ENCODE assay signal across 2 cellular contexts in the genomic region with DNA sequence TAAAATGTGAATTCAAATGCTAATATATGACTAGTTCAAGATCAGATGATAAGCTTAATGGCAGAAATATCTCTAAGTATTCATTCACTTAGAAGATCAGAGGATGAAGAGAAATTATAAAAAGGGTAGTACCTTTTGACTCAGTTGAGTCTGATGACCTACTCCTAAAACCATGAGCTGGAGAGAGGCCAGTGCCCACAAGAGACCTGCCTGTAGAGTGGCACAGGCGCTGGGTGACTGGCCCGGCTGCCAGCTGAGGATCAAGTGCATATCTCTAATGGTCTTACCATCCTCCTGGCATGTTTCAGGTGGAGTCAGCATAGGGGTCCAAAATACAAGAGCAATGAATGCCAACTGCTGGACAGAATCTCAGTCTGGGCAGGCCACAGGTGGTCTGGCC.
TF ChIP-seq lines count a peak whose summit lies in the region.

No MANE protein-coding gene starts in this region.

TF ChIP-seq in Ishikawa, 13 proteins besides CTCF, POLR2A, EP300 and RAD21:
- no peak for TF ChIP-seq TEAD4 (IDR thresholded peaks at IDR 0.05)
- TF ChIP-seq NFIC (IDR thresholded peaks at IDR 0.05): peak; percentile 45; the same call in 1 of the 2 replicates

TF ChIP-seq in SK-N-SH, 30 proteins besides CTCF, POLR2A, EP300 and RAD21:
- TF ChIP-seq FOSL2 (IDR thresholded peaks at IDR 0.05; ENCODE audit: borderline replicate concordance, low read depth) (peak; percentile 8; the same call in 1 of the 2 replicates), TEAD4 (IDR thresholded peaks at IDR 0.05; ENCODE audit: borderline replicate concordance, insufficient read depth) (0 out of 2 replicates have a peak, but pooled peaks have one; percentile 37), MEF2A (IDR thresholded peaks at IDR 0.05; ENCODE audit: borderline replicate concordance, low read depth) (no peak), SIN3A (IDR thresholded peaks at IDR 0.05; ENCODE audit: borderline replicate concordance, low read depth, low read length) (no peak), JUND (IDR thresholded peaks at IDR 0.05) (peak; percentile 23; the same call in 1 of the 2 replicates), NFIC (IDR thresholded peaks at IDR 0.05; ENCODE audit: borderline replicate concordance) (peak; percentile 55), RFX5 (IDR thresholded peaks at IDR 0.05; ENCODE audit: low read length) (no peak), FOXJ3 (CRISPR knock-in tag; IDR thresholded peaks at IDR 0.05) (no peak), TCF12 (IDR thresholded peaks at IDR 0.05) (peak; percentile 66)
- TF ChIP-seq, protein P1, sequence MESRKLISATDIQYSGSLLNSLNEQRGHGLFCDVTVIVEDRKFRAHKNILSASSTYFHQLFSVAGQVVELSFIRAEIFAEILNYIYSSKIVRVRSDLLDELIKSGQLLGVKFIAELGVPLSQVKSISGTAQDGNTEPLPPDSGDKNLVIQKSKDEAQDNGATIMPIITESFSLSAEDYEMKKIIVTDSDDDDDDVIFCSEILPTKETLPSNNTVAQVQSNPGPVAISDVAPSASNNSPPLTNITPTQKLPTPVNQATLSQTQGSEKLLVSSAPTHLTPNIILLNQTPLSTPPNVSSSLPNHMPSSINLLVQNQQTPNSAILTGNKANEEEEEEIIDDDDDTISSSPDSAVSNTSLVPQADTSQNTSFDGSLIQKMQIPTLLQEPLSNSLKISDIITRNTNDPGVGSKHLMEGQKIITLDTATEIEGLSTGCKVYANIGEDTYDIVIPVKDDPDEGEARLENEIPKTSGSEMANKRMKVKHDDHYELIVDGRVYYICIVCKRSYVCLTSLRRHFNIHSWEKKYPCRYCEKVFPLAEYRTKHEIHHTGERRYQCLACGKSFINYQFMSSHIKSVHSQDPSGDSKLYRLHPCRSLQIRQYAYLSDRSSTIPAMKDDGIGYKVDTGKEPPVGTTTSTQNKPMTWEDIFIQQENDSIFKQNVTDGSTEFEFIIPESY (IDR thresholded peaks at IDR 0.05; ENCODE audit: borderline replicate concordance, low read depth): no peak
- TF ChIP-seq, protein P2, sequence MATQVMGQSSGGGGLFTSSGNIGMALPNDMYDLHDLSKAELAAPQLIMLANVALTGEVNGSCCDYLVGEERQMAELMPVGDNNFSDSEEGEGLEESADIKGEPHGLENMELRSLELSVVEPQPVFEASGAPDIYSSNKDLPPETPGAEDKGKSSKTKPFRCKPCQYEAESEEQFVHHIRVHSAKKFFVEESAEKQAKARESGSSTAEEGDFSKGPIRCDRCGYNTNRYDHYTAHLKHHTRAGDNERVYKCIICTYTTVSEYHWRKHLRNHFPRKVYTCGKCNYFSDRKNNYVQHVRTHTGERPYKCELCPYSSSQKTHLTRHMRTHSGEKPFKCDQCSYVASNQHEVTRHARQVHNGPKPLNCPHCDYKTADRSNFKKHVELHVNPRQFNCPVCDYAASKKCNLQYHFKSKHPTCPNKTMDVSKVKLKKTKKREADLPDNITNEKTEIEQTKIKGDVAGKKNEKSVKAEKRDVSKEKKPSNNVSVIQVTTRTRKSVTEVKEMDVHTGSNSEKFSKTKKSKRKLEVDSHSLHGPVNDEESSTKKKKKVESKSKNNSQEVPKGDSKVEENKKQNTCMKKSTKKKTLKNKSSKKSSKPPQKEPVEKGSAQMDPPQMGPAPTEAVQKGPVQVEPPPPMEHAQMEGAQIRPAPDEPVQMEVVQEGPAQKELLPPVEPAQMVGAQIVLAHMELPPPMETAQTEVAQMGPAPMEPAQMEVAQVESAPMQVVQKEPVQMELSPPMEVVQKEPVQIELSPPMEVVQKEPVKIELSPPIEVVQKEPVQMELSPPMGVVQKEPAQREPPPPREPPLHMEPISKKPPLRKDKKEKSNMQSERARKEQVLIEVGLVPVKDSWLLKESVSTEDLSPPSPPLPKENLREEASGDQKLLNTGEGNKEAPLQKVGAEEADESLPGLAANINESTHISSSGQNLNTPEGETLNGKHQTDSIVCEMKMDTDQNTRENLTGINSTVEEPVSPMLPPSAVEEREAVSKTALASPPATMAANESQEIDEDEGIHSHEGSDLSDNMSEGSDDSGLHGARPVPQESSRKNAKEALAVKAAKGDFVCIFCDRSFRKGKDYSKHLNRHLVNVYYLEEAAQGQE (IDR thresholded peaks at IDR 0.05; ENCODE audit: low read depth, low read length): no peak
